In genomic region chr13:108083056-108083455, GRCh38 we compare ENCODE assay signal across 14 cellular contexts.
"Had no signal": no experiment of that assay in that cellular context is flagged by ENCODE, and none has a peak within 500 bp of the region (broad histone marks: within the 10 kb centered on the region; RNA-seq: fewer than 3 reads in every experiment).

No MANE protein-coding gene starts in this region.

- H3K9me3 Mint-ChIP-seq: activated naive CD4-positive, alpha-beta T cell treated with anti-CD3 and anti-CD28 coated beads for 36 hours; stimulated activated naive CD8-positive, alpha-beta T cell treated with anti-CD3 and anti-CD28 coated beads, Interleukin-15, Interleukin-2, amounts not matched to agents 100 ng/mL and 50 ng/mL, for 24 hours had no signal

- H3K36me3 Mint-ChIP-seq: natural killer cell treated with Interleukin-12 subunit alpha and Interleukin-12 subunit beta and Interleukin-15 and Interleukin-18, amount 100 ng/mL, for 72 hours had no signal

- H3K36me3 ChIP-seq: adrenal gland, gastroesophageal sphincter, upper lobe of right lung had no signal

- H3K9me3 ChIP-seq: adrenal gland, gastroesophageal sphincter, testis, upper lobe of right lung had no signal

- FAIRE-seq: bronchial epithelial cell had no signal

- H3K27ac Mint-ChIP-seq: activated CD8-positive, alpha-beta T cell treated with anti-CD3 and anti-CD28 coated beads, Interleukin-2, amount 10 ng/mL, durations not matched to agents 7 days and 5 days; activated naive CD4-positive, alpha-beta T cell treated with anti-CD3 and anti-CD28 coated beads for 36 hours; natural killer cell treated with Interleukin-12 subunit alpha and Interleukin-12 subunit beta and Interleukin-15 and Interleukin-18, amount 100 ng/mL, for 72 hours; stimulated activated naive CD8-positive, alpha-beta T cell treated with anti-CD3 and anti-CD28 coated beads, Interleukin-15, Interleukin-2, amounts not matched to agents 100 ng/mL and 50 ng/mL, for 24 hours; T-helper 1 cell treated with Interleukin-12 subunit alpha and Interleukin-12 subunit beta and Interleukin-4 antibody, amounts not matched to agents 30 μg/mL and 1 μg/mL, for 36 hours had no signal

- H3K4me3 ChIP-seq: adrenal gland, gastroesophageal sphincter, testis, upper lobe of right lung had no signal

- H3K4me3 Mint-ChIP-seq: activated CD8-positive, alpha-beta T cell treated with anti-CD3 and anti-CD28 coated beads, Interleukin-2, amount 10 ng/mL, durations not matched to agents 7 days and 5 days; activated naive CD4-positive, alpha-beta T cell treated with anti-CD3 and anti-CD28 coated beads for 36 hours; natural killer cell treated with Interleukin-12 subunit alpha and Interleukin-12 subunit beta and Interleukin-15 and Interleukin-18, amount 100 ng/mL, for 72 hours; stimulated activated naive CD8-positive, alpha-beta T cell treated with anti-CD3 and anti-CD28 coated beads, Interleukin-15, Interleukin-2, amounts not matched to agents 100 ng/mL and 50 ng/mL, for 24 hours; T-helper 1 cell treated with Interleukin-12 subunit alpha and Interleukin-12 subunit beta and Interleukin-4 antibody, amounts not matched to agents 30 μg/mL and 1 μg/mL, for 36 hours had no signal

- H3K27me3 Mint-ChIP-seq: natural killer cell treated with Interleukin-12 subunit alpha and Interleukin-12 subunit beta and Interleukin-15 and Interleukin-18, amount 100 ng/mL, for 72 hours; stimulated activated naive CD8-positive, alpha-beta T cell treated with anti-CD3 and anti-CD28 coated beads, Interleukin-15, Interleukin-2, amounts not matched to agents 100 ng/mL and 50 ng/mL, for 24 hours had no signal

- ATAC-seq: activated CD8-positive, alpha-beta T cell treated with anti-CD3 and anti-CD28 coated beads, Interleukin-2, amount 10 ng/mL, durations not matched to agents 7 days and 5 days; gastroesophageal sphincter; left cardiac atrium; natural killer cell treated with Interleukin-12 subunit alpha and Interleukin-12 subunit beta and Interleukin-15 and Interleukin-18, amount 100 ng/mL, for 72 hours; upper lobe of right lung had no signal

- H3K27me3 ChIP-seq: adrenal gland, gastroesophageal sphincter, testis, upper lobe of right lung had no signal

- DNase-seq: activated CD4-positive, alpha-beta T cell treated with anti-CD3 and anti-CD28 coated beads for 4 hours; activated CD8-positive, alpha-beta T cell treated with anti-CD3 and anti-CD28 coated beads, Interleukin-2, amount 10 ng/mL, durations not matched to agents 7 days and 5 days; activated naive CD4-positive, alpha-beta T cell treated with anti-CD3 and anti-CD28 coated beads for 36 hours; adrenal gland; left cardiac atrium; stimulated activated CD4-positive, alpha-beta T cell treated with anti-CD3 and anti-CD28 coated beads, Interleukin-15, amount 100 ng/mL, for 24 hours; stimulated activated CD4-positive, alpha-beta T cell treated with anti-CD3 and anti-CD28 coated beads, Interleukin-4, amount 100 ng/mL, for 24 hours; testis; upper lobe of right lung had no signal

- H3K27ac ChIP-seq: adrenal gland, gastroesophageal sphincter, testis, upper lobe of right lung had no signal

- H3K4me1 ChIP-seq: adrenal gland, gastroesophageal sphincter, testis, upper lobe of right lung had no signal
